8 cellular contexts compared by ENCODE assay signal in the genomic region with DNA sequence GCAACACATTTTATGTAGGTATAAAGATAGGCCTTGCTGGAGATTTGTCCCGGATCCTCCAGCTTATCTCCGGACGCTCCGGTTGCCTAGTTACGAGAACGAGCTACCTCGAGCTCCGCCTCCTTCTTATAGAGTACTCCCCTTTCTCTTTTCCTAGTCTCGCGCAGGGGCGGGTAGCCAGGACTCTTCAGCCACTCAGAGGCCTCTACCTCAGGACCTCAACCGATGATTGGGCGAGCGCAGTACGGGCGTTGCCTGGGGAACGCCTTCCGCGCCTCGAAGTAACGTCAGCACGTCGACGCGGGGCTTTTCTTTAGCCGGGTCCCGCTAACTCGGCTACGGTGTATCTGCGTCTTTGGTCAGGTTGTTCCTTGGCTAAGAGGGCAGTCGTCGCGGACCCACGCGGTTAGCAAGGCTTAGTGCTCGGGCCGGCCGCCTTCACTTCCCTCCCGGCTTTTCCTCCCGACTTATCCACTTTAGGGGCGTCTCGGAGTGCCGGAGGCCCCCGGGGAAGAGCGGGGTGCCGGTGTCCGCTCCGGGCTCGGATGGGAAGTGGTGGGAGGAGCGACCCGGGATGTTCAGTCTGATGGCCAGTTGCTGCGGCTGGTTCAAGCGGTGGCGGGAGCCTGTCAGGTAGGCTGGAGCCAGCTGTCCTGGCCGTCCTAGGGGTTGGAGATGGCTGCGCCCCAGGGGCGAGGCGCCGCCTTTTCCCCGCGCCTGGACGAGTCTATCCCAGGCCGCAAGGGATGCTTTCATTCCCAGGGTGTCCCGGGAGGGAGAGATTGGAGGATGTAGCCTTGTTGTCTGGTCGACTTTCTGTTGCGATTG. TPM values are rescaled to one million over a fixed set of nuclear protein-coding genes. Genes with fewer than 3 reads are reported as not detected.
DNase-seq lines count a peak whose midpoint lies in the region; ATAC-seq and TF ChIP-seq lines count a peak whose summit lies in the region.

Gene ARL13B (plus strand): TSS at position 306 of the 828 bp plus-strand sequence. CDS start 269 bp downstream, at position 575.

- H3K27me3 Mint-ChIP-seq in CD8-positive, alpha-beta T cell (ENCODE audit: low read depth), result no peaks in the 10 kb centered on the region

- peak within 1 kb of the TSS; percentile 91 for H3K4me3 Mint-ChIP-seq in CD8-positive, alpha-beta T cell

- H3K4me1 ChIP-seq in CD8-positive, alpha-beta T cell (ENCODE audit: insufficient read depth, low read length), result peaks cover 5% of the 10 kb centered on the region
- peaks cover 0 to 3% of the 10 kb centered on the region in 2 donors for H3K4me1 ChIP-seq in lung (ENCODE audit: control insufficient read depth in 2 of 2, insufficient read depth in 2 of 2, low read length in 2 of 2)

- H3K27me3 ChIP-seq in CD8-positive, alpha-beta T cell (ENCODE audit: insufficient read depth, low read length), result no peaks in the 10 kb centered on the region
- H3K27me3 ChIP-seq in lung (ENCODE audit: control insufficient read depth, insufficient read depth), result no peaks in the 10 kb centered on the region

- H3K9me3 Mint-ChIP-seq in CD8-positive, alpha-beta T cell, result no peaks in the 10 kb centered on the region

- peak; percentile 85 to 96 (median 92) for DNase-seq in CD8-positive, alpha-beta T cell
- DNase-seq in HS-27A (ENCODE audit: low read depth) (peak; percentile 96), NK-92 (lab: John Stamatoyannopoulos, UW; ENCODE audit: unreplicated experiment) (peak; percentile 64), lung (ENCODE audit: low spot score) (peak; percentile 99)
- peak; percentile 93 for DNase-seq in activated CD8-positive, alpha-beta memory T cell treated with anti-CD3 and anti-CD28 coated beads for 24 hours
- peak; percentile 92 for DNase-seq in effector CD4-positive, alpha-beta T cell
- DNase-seq in stimulated activated CD4-positive, alpha-beta T cell treated with anti-CD3 and anti-CD28 coated beads, TNF-alpha, amount 100 ng/mL, for 4 hours (ENCODE audit: low read depth in 3 of 3), result peak; percentile 75 to 90 (median 89)

- peak within 1 kb of the TSS; percentile 83 for H3K27ac ChIP-seq in CD8-positive, alpha-beta T cell (ENCODE audit: low read depth, low read length)
- peak within 1 kb of the TSS; percentile 91 to 96 for H3K27ac ChIP-seq in lung (ENCODE audit: low read depth in 1 of 2, low read length in 1 of 2)

- ATAC-seq in CD8-positive, alpha-beta T cell, result peak; percentile 100
- peak; percentile 100 for ATAC-seq in GM19467 (IDR thresholded peaks at IDR 0.05; ENCODE audit: unreplicated experiment)
- peak; percentile 100 for ATAC-seq in lung (ENCODE audit: insufficient read depth, low FRiP score)

- H3K4me3 ChIP-seq in CD8-positive, alpha-beta T cell (ENCODE audit: low read depth, low read length), result peak within 1 kb of the TSS; percentile 86
- peak within 1 kb of the TSS; percentile 77 for H3K4me3 ChIP-seq in lung

- H3K27ac Mint-ChIP-seq in CD8-positive, alpha-beta T cell, result peak within 1 kb of the TSS; percentile 93

- no peaks in the 10 kb centered on the region for H3K9me3 ChIP-seq in CD8-positive, alpha-beta T cell (ENCODE audit: low read length)
- H3K9me3 ChIP-seq in lung (ENCODE audit: control insufficient read depth in 2 of 2, insufficient read depth in 1 of 2, low read length in 1 of 2), result no peaks in the 10 kb centered on the region

- intact Hi-C loops in CD8-positive, alpha-beta T cell (cut with DNase I, micrococcal nuclease), result loop anchor here (1.0 to 2.0 kb wide), 3 partner anchors 25 to 83 kb away; partner anchors contain the start of genes DHFR2 (in 1 of the 2) and NSUN3 (in 1 of the 2)

- H3K36me3 Mint-ChIP-seq in CD8-positive, alpha-beta T cell, result peaks cover 5% of the 10 kb centered on the region

- 0% methylated on average over 63 to 66 of the region's 66 CpGs for WGBS in lung, 2 donors

- TF ChIP-seq CTCF in CD8-positive, alpha-beta T cell (IDR thresholded peaks at IDR 0.05), result no peak
- TF ChIP-seq CTCF in lung (IDR thresholded peaks at IDR 0.05; ENCODE audit: control extremely low read depth, extremely low read depth), result no peak

- no peaks in the 10 kb centered on the region for H3K36me3 ChIP-seq in CD8-positive, alpha-beta T cell (ENCODE audit: insufficient read depth, low read length)
- no peaks in the 10 kb centered on the region for H3K36me3 ChIP-seq in lung (ENCODE audit: control insufficient read depth in 2 of 2, insufficient read depth in 2 of 2, low read length in 2 of 2)

- CTCF ChIA-PET in CD8-positive, alpha-beta T cell (lab: Charles Lee), result interaction anchor here (1.4 kb wide), 1 partner anchor 15 kb away, joined by 3 read pairs; no protein-coding TSS in a partner anchor

- peaks cover 25% of the 10 kb centered on the region for H3K4me1 Mint-ChIP-seq in CD8-positive, alpha-beta T cell (ENCODE audit: low read depth)

- POLR2A ChIA-PET in CD8-positive, alpha-beta T cell (lab: Charles Lee), result interaction anchor here (0.7 to 2.2 kb wide), 2 partner anchors 9 to 83 kb away, joined by 3 to 6 read pairs; partner anchors contain the start of genes DHFR2 and NSUN3

RNA-seq across cellular contexts. Expression of gene ARL13B, which starts in this region (rescaled TPM):
- 1 to 10 TPM; 5.3 to 6.5 TPM for total RNA-seq in CD8-positive, alpha-beta T cell
- total RNA-seq in lung, result 10 to 100 TPM; 17.3 to 19.6 TPM
- polyA plus RNA-seq in lung, result 1 to 10 TPM; 8.4 to 9.1 TPM

Comparison
In these comparisons a context has a peak if more than half of its experiments do, and no peak if none do; other contexts are left out.
1. Peak in every context shown above with its lines: DNase-seq, ATAC-seq, H3K4me3 ChIP-seq and H3K27ac ChIP-seq.